Comparison of ENCODE assay signal across 20 cellular contexts in the genomic region with DNA sequence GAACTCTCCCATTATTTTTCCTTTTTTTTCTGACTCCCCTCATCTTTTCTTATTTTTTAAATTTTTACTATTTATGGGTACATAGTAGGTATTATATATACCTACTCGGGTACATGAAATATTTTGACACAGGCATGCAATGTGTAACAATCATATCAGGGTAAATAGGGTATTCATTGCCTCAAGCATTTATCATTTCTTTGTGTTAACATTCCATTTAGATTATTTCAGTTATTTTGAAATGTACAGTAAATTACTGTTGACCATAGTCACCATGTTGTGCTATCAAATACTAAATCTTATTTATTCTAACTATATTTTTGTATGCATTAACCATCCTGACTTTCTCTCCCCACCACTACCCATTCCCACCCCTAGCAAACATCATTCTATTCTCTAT. TPM values are rescaled to one million over a fixed set of nuclear protein-coding genes. Genes with fewer than 3 reads are reported as not detected.
DNase-seq lines count a peak whose midpoint lies in the region; ATAC-seq and TF ChIP-seq lines count a peak whose summit lies in the region.
"Had no signal": no experiment of that assay in that cellular context is flagged by ENCODE, and none has a peak within 500 bp of the region (broad histone marks: within the 10 kb centered on the region; RNA-seq: fewer than 3 reads in every experiment).

No MANE protein-coding gene starts in this region.

- H3K27ac ChIP-seq in uterus: no peak overlapping the region
- H3K27ac ChIP-seq: A549; BLaER1 treated with 17β-estradiol and CSF1 and Interleukin-3, amounts not matched to agents 10 nM and 100 nM had no signal

- no peaks in the 10 kb centered on the region for H3K36me3 ChIP-seq in adipocyte (ENCODE audit: control insufficient read depth, insufficient read depth, low read length, severe bottlenecking)
- H3K36me3 ChIP-seq in uterus: no peaks in the 10 kb centered on the region
- H3K36me3 ChIP-seq: BE2C; BLaER1 treated with 17β-estradiol and CSF1 and Interleukin-3, amounts not matched to agents 10 nM and 100 nM had no signal

- no peak overlapping the region for H3K9ac ChIP-seq in adipocyte (ENCODE audit: low read length)
- H3K9ac ChIP-seq: BLaER1 treated with 17β-estradiol and CSF1 and Interleukin-3, amounts not matched to agents 10 nM and 100 nM had no signal

- TF ChIP-seq POLR2A in uterus (IDR thresholded peaks at IDR 0.05): no peak

- no peak overlapping the region for H3K4me3 ChIP-seq in adipocyte (ENCODE audit: low read length)
- H3K4me3 ChIP-seq in epithelial cell of esophagus (ENCODE audit: low read length): no peak overlapping the region
- no peak overlapping the region for H3K4me3 ChIP-seq in uterus
- H3K4me3 ChIP-seq: A549; BLaER1 treated with 17β-estradiol and CSF1 and Interleukin-3, amounts not matched to agents 10 nM and 100 nM; GM23338 had no signal

- DNase-seq in EL (peak; percentile 34), HS-5 (ENCODE audit: low read depth) (peak; percentile 5), adipocyte (ENCODE audit: low read depth) (peak; percentile 13), epithelial cell of esophagus (ENCODE audit: low read depth) (peak; percentile 25), NOMO-1 treated with dmso at 0.1 percent for 144 hours (lab: John Stamatoyannopoulos, UW; ENCODE audit: unreplicated experiment) (no peak), uterus (no peak)
- DNase-seq: 8988T; ACHN; AML-193; BE2C; CD4-positive, alpha-beta T cell; CD8-positive, alpha-beta memory T cell; DMS 273 treated with DMSO at 0.1 percent for 48 hours; DMS79; H9 had no signal

- TF ChIP-seq CTCF in epithelial cell of esophagus (IDR thresholded peaks at IDR 0.05; ENCODE audit: insufficient read depth, low read depth, low read length, missing control alignments) (no peak), uterus (IDR thresholded peaks at IDR 0.05) (no peak)

- peaks cover 7% of the 10 kb centered on the region for H3K9me3 ChIP-seq in adipocyte (ENCODE audit: control insufficient read depth, low read length)
- no peaks in the 10 kb centered on the region for H3K9me3 ChIP-seq in uterus
- H3K9me3 ChIP-seq: A549, BE2C had no signal

- intact Hi-C loops in uterus (cut with DNase I; ENCODE audit: low total_unique reads): no loop called here

- H3K4me1 ChIP-seq in adipocyte (ENCODE audit: control insufficient read depth, insufficient read depth, low read length) (no peaks in the 10 kb centered on the region), uterus (no peaks in the 10 kb centered on the region)
- H3K4me1 ChIP-seq: A549; BE2C; BLaER1 treated with 17β-estradiol and CSF1 and Interleukin-3, amounts not matched to agents 10 nM and 100 nM had no signal

- ATAC-seq in HG03045 (IDR thresholded peaks at IDR 0.05; ENCODE audit: unreplicated experiment): no peak
- ATAC-seq: A549, GM23338, HCT116 had no signal

- H3K27me3 ChIP-seq in adipocyte (replicated peaks; ENCODE audit: control insufficient read depth, insufficient read depth, low read length) (no peaks in the 10 kb centered on the region), uterus (no peaks in the 10 kb centered on the region)
- H3K27me3 ChIP-seq: BE2C; BLaER1 treated with 17β-estradiol and CSF1 and Interleukin-3, amounts not matched to agents 10 nM and 100 nM had no signal

RNA-seq across cellular contexts. Expression of gene SLIT2, which starts 33.8 kb away (rescaled TPM):
- total RNA-seq in uterus: 100 to 1,000 TPM in 1 of 4 donors, 10 to 100 TPM in 3; 22.9 to 118 (median 59.0) TPM
- total RNA-seq: CD4-positive, alpha-beta T cell; CD8-positive, alpha-beta memory T cell had no signal

Comparison
In these comparisons a context has a peak if more than half of its experiments do, and no peak if none do; other contexts are left out.
1. DNase-seq: peak in EL (single experiment), HS-5 (single experiment), adipocyte (single experiment) and epithelial cell of esophagus (single experiment); none in NOMO-1 treated with dmso at 0.1 percent for 144 hours (single experiment) and uterus (0 of 2).